Comparison of ENCODE assay signal across 34 cellular contexts in genomic region chr11:77090046-77090372, GRCh38. TPM values are rescaled to one million over a fixed set of nuclear protein-coding genes. Genes with fewer than 3 reads are reported as not detected.
"Had no signal": no experiment of that assay in that cellular context is flagged by ENCODE, and none has a peak within 500 bp of the region (broad histone marks: within the 10 kb centered on the region; RNA-seq: fewer than 3 reads in every experiment).

No MANE protein-coding gene starts in this region.

- H3K4me3 ChIP-seq: gastroesophageal sphincter, hepatocyte, neural progenitor cell, right lobe of liver, smooth muscle cell, stomach, tibial artery had no signal

- H3K27ac ChIP-seq: brain microvascular endothelial cell, gastroesophageal sphincter, hepatocyte, neural progenitor cell, tibial artery had no signal

- H3K27me3 Mint-ChIP-seq: activated CD8-positive, alpha-beta memory T cell treated with anti-CD3 and anti-CD28 coated beads, Interleukin-2, amount 10 ng/mL, durations not matched to agents 7 days and 5 days; activated CD8-positive, alpha-beta T cell treated with anti-CD3 and anti-CD28 coated beads for 36 hours; activated naive CD8-positive, alpha-beta T cell treated with anti-CD3 and anti-CD28 coated beads, Interleukin-2, amount 10 ng/mL, durations not matched to agents 7 days and 5 days; naive thymus-derived CD4-positive, alpha-beta T cell; T-helper 17 cell had no signal

- H3K4me3 Mint-ChIP-seq: activated CD8-positive, alpha-beta memory T cell treated with anti-CD3 and anti-CD28 coated beads, Interleukin-2, amount 10 ng/mL, durations not matched to agents 7 days and 5 days; activated CD8-positive, alpha-beta T cell treated with anti-CD3 and anti-CD28 coated beads for 36 hours; activated naive CD4-positive, alpha-beta T cell treated with anti-CD3 and anti-CD28 coated beads, Interleukin-2, amount 10 ng/mL, durations not matched to agents 7 days and 5 days; activated naive CD8-positive, alpha-beta T cell treated with anti-CD3 and anti-CD28 coated beads, Interleukin-2, amount 10 ng/mL, durations not matched to agents 7 days and 5 days; activated T-helper 1 cell treated with anti-CD3 and anti-CD28 coated beads, Interleukin-12 subunit alpha, Interleukin-12 subunit beta, Interleukin-2, Interleukin-4 antibody, amounts not matched to agents 30 ng/mL and 10 ng/mL and 1 ng/mL, durations not matched to agents 14 hours and 24 hours and 36 hours; mesothelial cell of epicardium; naive thymus-derived CD4-positive, alpha-beta T cell; neural progenitor cell; stimulated activated naive B cell treated with anti-CD40 and anti-IgM and Interleukin-4, amounts not matched to agents 10 μg/mL and 1 μg/mL and 100 μg/mL, for 72 hours; T-helper 17 cell had no signal

- H3K36me3 Mint-ChIP-seq: activated CD8-positive, alpha-beta memory T cell treated with anti-CD3 and anti-CD28 coated beads, Interleukin-2, amount 10 ng/mL, durations not matched to agents 7 days and 5 days; activated naive CD4-positive, alpha-beta T cell treated with anti-CD3 and anti-CD28 coated beads, Interleukin-2, amount 10 ng/mL, durations not matched to agents 7 days and 5 days; activated naive CD8-positive, alpha-beta T cell treated with anti-CD3 and anti-CD28 coated beads, Interleukin-2, amount 10 ng/mL, durations not matched to agents 7 days and 5 days; mesothelial cell of epicardium; neural progenitor cell; stimulated activated naive B cell treated with anti-CD40 and anti-IgM and Interleukin-4, amounts not matched to agents 10 μg/mL and 1 μg/mL and 100 μg/mL, for 72 hours had no signal

- ATAC-seq: activated CD8-positive, alpha-beta memory T cell treated with anti-CD3 and anti-CD28 coated beads, Interleukin-2, amount 10 ng/mL, durations not matched to agents 7 days and 5 days; activated CD8-positive, alpha-beta T cell treated with anti-CD3 and anti-CD28 coated beads for 36 hours; gastroesophageal sphincter; left cardiac atrium; naive thymus-derived CD4-positive, alpha-beta T cell; stimulated activated naive B cell treated with anti-CD40 and anti-IgM and Interleukin-4, amounts not matched to agents 10 μg/mL and 1 μg/mL and 100 μg/mL, for 72 hours had no signal

- H3K4me1 ChIP-seq: neural progenitor cell, tibial artery had no signal

- H3K27me3 ChIP-seq: brain microvascular endothelial cell, gastroesophageal sphincter, hepatocyte, neural progenitor cell, right lobe of liver, stomach, tibial artery had no signal

- H3K9me3 ChIP-seq: gastroesophageal sphincter, right lobe of liver, stomach, tibial artery had no signal

- H3K9ac ChIP-seq: neural progenitor cell had no signal

- H3K9me3 Mint-ChIP-seq: activated CD8-positive, alpha-beta T cell treated with anti-CD3 and anti-CD28 coated beads for 36 hours; activated naive CD4-positive, alpha-beta T cell treated with anti-CD3 and anti-CD28 coated beads, Interleukin-2, amount 10 ng/mL, durations not matched to agents 7 days and 5 days; activated naive CD8-positive, alpha-beta T cell treated with anti-CD3 and anti-CD28 coated beads, Interleukin-2, amount 10 ng/mL, durations not matched to agents 7 days and 5 days; activated T-helper 1 cell treated with anti-CD3 and anti-CD28 coated beads, Interleukin-12 subunit alpha, Interleukin-12 subunit beta, Interleukin-2, Interleukin-4 antibody, amounts not matched to agents 30 ng/mL and 10 ng/mL and 1 ng/mL, durations not matched to agents 14 hours and 24 hours and 36 hours; mesothelial cell of epicardium; naive thymus-derived CD4-positive, alpha-beta T cell; neural progenitor cell; stimulated activated naive B cell treated with anti-CD40 and anti-IgM and Interleukin-4, amounts not matched to agents 10 μg/mL and 1 μg/mL and 100 μg/mL, for 72 hours had no signal

- DNase-seq: activated CD4-positive, alpha-beta T cell treated with anti-CD3 and anti-CD28 coated beads, Interleukin-2, amount 50 U/mL, for 1 hour; activated CD4-positive, CD25-positive, alpha-beta regulatory T cell treated with anti-CD3 and anti-CD28 coated beads, Interleukin-2, amount 50 U/mL, for 72 hours; activated CD8-positive, alpha-beta memory T cell treated with anti-CD3 and anti-CD28 coated beads, Interleukin-2, amount 10 ng/mL, durations not matched to agents 7 days and 5 days; activated CD8-positive, alpha-beta T cell treated with anti-CD3 and anti-CD28 coated beads for 36 hours; activated gamma-delta T cell; activated naive CD4-positive, alpha-beta T cell treated with anti-CD3 and anti-CD28 coated beads, Interleukin-2, amount 10 ng/mL, durations not matched to agents 7 days and 5 days; activated naive CD8-positive, alpha-beta T cell treated with anti-CD3 and anti-CD28 coated beads, Interleukin-2, amount 10 ng/mL, durations not matched to agents 7 days and 5 days; brain microvascular endothelial cell; islet precursor cell; naive thymus-derived CD4-positive, alpha-beta T cell; stimulated activated CD4-positive, alpha-beta T cell treated with anti-CD3 and anti-CD28 coated beads, Interleukin-1b, Interleukin-23, amount 100 ng/mL, for 48 hours; stimulated activated naive B cell treated with anti-CD40 and anti-IgM and Interleukin-4, amounts not matched to agents 10 μg/mL and 1 μg/mL and 100 μg/mL, for 72 hours; stomach; SW 1271; T-helper 17 cell; T1000 had no signal

- H3K27ac Mint-ChIP-seq: activated CD8-positive, alpha-beta memory T cell treated with anti-CD3 and anti-CD28 coated beads, Interleukin-2, amount 10 ng/mL, durations not matched to agents 7 days and 5 days; activated CD8-positive, alpha-beta T cell treated with anti-CD3 and anti-CD28 coated beads for 36 hours; activated naive CD8-positive, alpha-beta T cell treated with anti-CD3 and anti-CD28 coated beads, Interleukin-2, amount 10 ng/mL, durations not matched to agents 7 days and 5 days; activated T-helper 1 cell treated with anti-CD3 and anti-CD28 coated beads, Interleukin-12 subunit alpha, Interleukin-12 subunit beta, Interleukin-2, Interleukin-4 antibody, amounts not matched to agents 30 ng/mL and 10 ng/mL and 1 ng/mL, durations not matched to agents 14 hours and 24 hours and 36 hours; mesothelial cell of epicardium; neural progenitor cell; stimulated activated naive B cell treated with anti-CD40 and anti-IgM and Interleukin-4, amounts not matched to agents 10 μg/mL and 1 μg/mL and 100 μg/mL, for 72 hours had no signal

- H3K36me3 ChIP-seq: neural progenitor cell, tibial artery had no signal

RNA-seq across cellular contexts. Expression of gene OMP, which starts 12.6 kb away (rescaled TPM):
- total RNA-seq: activated CD8-positive, alpha-beta memory T cell treated with anti-CD3 and anti-CD28 coated beads, Interleukin-2, amount 10 ng/mL, durations not matched to agents 7 days and 5 days; activated CD8-positive, alpha-beta T cell treated with anti-CD3 and anti-CD28 coated beads for 36 hours; activated naive CD8-positive, alpha-beta T cell treated with anti-CD3 and anti-CD28 coated beads, Interleukin-2, amount 10 ng/mL, durations not matched to agents 7 days and 5 days; activated T-helper 1 cell treated with anti-CD3 and anti-CD28 coated beads, Interleukin-12 subunit alpha, Interleukin-12 subunit beta, Interleukin-2, Interleukin-4 antibody, amounts not matched to agents 30 ng/mL and 10 ng/mL and 1 ng/mL, durations not matched to agents 14 hours and 24 hours and 36 hours; cardiac septum; fibroblast of villous mesenchyme; gastroesophageal sphincter; hepatocyte; omental fat pad; smooth muscle cell; T-helper 17 cell; urinary bladder had no signal

RNA-seq across cellular contexts. Expression of gene B3GNT6, which starts 55.8 kb away (rescaled TPM):
- total RNA-seq: activated CD8-positive, alpha-beta memory T cell treated with anti-CD3 and anti-CD28 coated beads, Interleukin-2, amount 10 ng/mL, durations not matched to agents 7 days and 5 days; activated CD8-positive, alpha-beta T cell treated with anti-CD3 and anti-CD28 coated beads for 36 hours; activated naive CD8-positive, alpha-beta T cell treated with anti-CD3 and anti-CD28 coated beads, Interleukin-2, amount 10 ng/mL, durations not matched to agents 7 days and 5 days; activated T-helper 1 cell treated with anti-CD3 and anti-CD28 coated beads, Interleukin-12 subunit alpha, Interleukin-12 subunit beta, Interleukin-2, Interleukin-4 antibody, amounts not matched to agents 30 ng/mL and 10 ng/mL and 1 ng/mL, durations not matched to agents 14 hours and 24 hours and 36 hours; astrocyte; cardiac septum; cerebellum; endothelial cell of umbilical vein; fibroblast of lung; fibroblast of villous mesenchyme; left cardiac atrium; liver; mesothelial cell of epicardium; naive thymus-derived CD4-positive, alpha-beta T cell; omental fat pad; right lobe of liver; T-helper 17 cell; urinary bladder had no signal
